Comparison of ENCODE assay signal across 18 cellular contexts in genomic region chr2:29281086-29281485, GRCh38.
"Had no signal": no experiment of that assay in that cellular context is flagged by ENCODE, and none has a peak within 500 bp of the region (broad histone marks: within the 10 kb centered on the region; RNA-seq: fewer than 3 reads in every experiment).

No MANE protein-coding gene starts in this region.

- H3K27ac Mint-ChIP-seq: activated naive CD4-positive, alpha-beta T cell treated with anti-CD3 and anti-CD28 coated beads for 36 hours; activated naive CD8-positive, alpha-beta T cell treated with anti-CD3 and anti-CD28 coated beads, Interleukin-2, amount 50 U/mL, for 24 hours; activated T-helper 17 cell treated with anti-CD3 and anti-CD28 coated beads, Interleukin-2, amount 50 U/mL, for 72 hours; stimulated activated naive B cell treated with anti-CD40 and anti-IgM and Interleukin-4, amounts not matched to agents 10 μg/mL and 1 μg/mL and 100 μg/mL, for 72 hours; T-cell had no signal

- H3K27me3 ChIP-seq: right atrium auricular region had no signal

- DNase-seq: activated CD4-positive, alpha-beta T cell treated with anti-CD3 and anti-CD28 coated beads, Interleukin-2, amount 50 U/mL, for 4 hours; activated CD4-positive, CD25-positive, alpha-beta regulatory T cell treated with anti-CD3 and anti-CD28 coated beads, Interleukin-2, amount 50 U/mL, for 72 hours; activated naive CD4-positive, alpha-beta T cell treated with anti-CD3 and anti-CD28 coated beads for 36 hours; activated naive CD8-positive, alpha-beta T cell treated with anti-CD3 and anti-CD28 coated beads, Interleukin-2, amount 50 U/mL, for 24 hours; cortex of kidney; effector CD4-positive, alpha-beta T cell; lower lobe of right lung; naive B cell; stimulated activated CD4-positive, alpha-beta T cell treated with anti-CD3 and anti-CD28 coated beads, Interleukin-15, amount 100 ng/mL, for 24 hours; stimulated activated CD4-positive, alpha-beta T cell treated with anti-CD3 and anti-CD28 coated beads, Interleukin-4, amount 100 ng/mL, for 1 hour; stimulated activated naive B cell treated with anti-CD40 and anti-IgM and Interleukin-4, amounts not matched to agents 10 μg/mL and 1 μg/mL and 100 μg/mL, for 72 hours; T-cell; T-helper 9 cell had no signal

- H3K4me3 Mint-ChIP-seq: activated naive CD4-positive, alpha-beta T cell treated with anti-CD3 and anti-CD28 coated beads for 36 hours; activated naive CD8-positive, alpha-beta T cell treated with anti-CD3 and anti-CD28 coated beads, Interleukin-2, amount 50 U/mL, for 24 hours; activated T-helper 17 cell treated with anti-CD3 and anti-CD28 coated beads, Interleukin-2, amount 50 U/mL, for 72 hours; naive B cell; stimulated activated naive B cell treated with anti-CD40 and anti-IgM and Interleukin-4, amounts not matched to agents 10 μg/mL and 1 μg/mL and 100 μg/mL, for 72 hours; T-cell had no signal

- H3K36me3 ChIP-seq: lower lobe of right lung, right atrium auricular region, tibial artery had no signal

- H3K36me3 Mint-ChIP-seq: naive B cell; stimulated activated naive B cell treated with anti-CD40 and anti-IgM and Interleukin-4, amounts not matched to agents 10 μg/mL and 1 μg/mL and 100 μg/mL, for 72 hours; T-cell had no signal

- H3K4me1 ChIP-seq: foreskin keratinocyte, lower lobe of right lung had no signal

- H3K9me3 ChIP-seq: lower lobe of right lung, right atrium auricular region, tibial artery had no signal

- H3K4me3 ChIP-seq: lower lobe of right lung, right atrium auricular region, skin epidermis, tibial artery had no signal

- H3K4me1 Mint-ChIP-seq: activated naive CD8-positive, alpha-beta T cell treated with anti-CD3 and anti-CD28 coated beads, Interleukin-2, amount 50 U/mL, for 24 hours; activated T-helper 17 cell treated with anti-CD3 and anti-CD28 coated beads, Interleukin-2, amount 50 U/mL, for 72 hours; naive B cell; stimulated activated naive B cell treated with anti-CD40 and anti-IgM and Interleukin-4, amounts not matched to agents 10 μg/mL and 1 μg/mL and 100 μg/mL, for 72 hours; T-cell had no signal

- H3K9me3 Mint-ChIP-seq: activated naive CD4-positive, alpha-beta T cell treated with anti-CD3 and anti-CD28 coated beads for 36 hours; activated naive CD8-positive, alpha-beta T cell treated with anti-CD3 and anti-CD28 coated beads, Interleukin-2, amount 50 U/mL, for 24 hours; activated T-helper 17 cell treated with anti-CD3 and anti-CD28 coated beads, Interleukin-2, amount 50 U/mL, for 72 hours; T-cell had no signal

- H3K27ac ChIP-seq: foreskin keratinocyte, lower lobe of right lung, right atrium auricular region, tibial artery had no signal

- ATAC-seq: activated naive CD8-positive, alpha-beta T cell treated with anti-CD3 and anti-CD28 coated beads, Interleukin-2, amount 50 U/mL, for 24 hours; activated T-helper 17 cell treated with anti-CD3 and anti-CD28 coated beads, Interleukin-2, amount 50 U/mL, for 72 hours; foreskin keratinocyte; lower lobe of right lung; stimulated activated naive B cell treated with anti-CD40 and anti-IgM and Interleukin-4, amounts not matched to agents 10 μg/mL and 1 μg/mL and 100 μg/mL, for 72 hours; T-cell had no signal
